35 cellular contexts compared by ENCODE assay signal in genomic region chr3:85077018-85077417, GRCh38.
"Had no signal": no experiment of that assay in that cellular context is flagged by ENCODE, and none has a peak within 500 bp of the region (broad histone marks: within the 10 kb centered on the region; RNA-seq: fewer than 3 reads in every experiment).

No MANE protein-coding gene starts in this region.

- H3K27ac ChIP-seq: KMS-11 had no signal

- H3K4me3 ChIP-seq: MG63 had no signal

- H3K9me3 ChIP-seq: MG63 had no signal

- DNase-seq: Karpas-422, Kasumi-1, KG1, MG63, MM.1S, MV-4-11, NCI-H1048, NCI-H1092, NCI-H1092 treated with DMSO at 0.1 percent for 48 hours, NCI-H1105, NCI-H1105 treated with DMSO at 0.1 percent for 48 hours, NCI-H1417, NCI-H1417 treated with DMSO at 0.1 percent for 48 hours, NCI-H1436, NCI-H1436 treated with DMSO at 0.1 percent for 48 hours, NCI-H146, NCI-H1694, NCI-H1694 treated with DMSO at 0.1 percent for 48 hours, NCI-H187, NCI-H187 treated with DMSO at 0.1 percent for 48 hours, NCI-H1930, NCI-H2029, NCI-H2029 treated with DMSO at 0.1 percent for 48 hours, NCI-H2081, NCI-H2081 treated with DMSO at 0.1 percent for 48 hours, NCI-H2107, NCI-H2171, NCI-H2227 treated with DMSO at 0.1 percent for 48 hours, NCI-H226, NCI-H345, NCI-H446, NCI-H446 treated with DMSO at 0.1 percent for 48 hours, NCI-H510A, NCI-H510A treated with DMSO at 0.1 percent for 48 hours had no signal

- H3K9ac ChIP-seq: KMS-11 had no signal

- H3K4me2 ChIP-seq: KMS-11 had no signal

- H3K27me3 ChIP-seq: MG63 had no signal

- H3K36me3 ChIP-seq: MG63 had no signal
